In the genomic region with DNA sequence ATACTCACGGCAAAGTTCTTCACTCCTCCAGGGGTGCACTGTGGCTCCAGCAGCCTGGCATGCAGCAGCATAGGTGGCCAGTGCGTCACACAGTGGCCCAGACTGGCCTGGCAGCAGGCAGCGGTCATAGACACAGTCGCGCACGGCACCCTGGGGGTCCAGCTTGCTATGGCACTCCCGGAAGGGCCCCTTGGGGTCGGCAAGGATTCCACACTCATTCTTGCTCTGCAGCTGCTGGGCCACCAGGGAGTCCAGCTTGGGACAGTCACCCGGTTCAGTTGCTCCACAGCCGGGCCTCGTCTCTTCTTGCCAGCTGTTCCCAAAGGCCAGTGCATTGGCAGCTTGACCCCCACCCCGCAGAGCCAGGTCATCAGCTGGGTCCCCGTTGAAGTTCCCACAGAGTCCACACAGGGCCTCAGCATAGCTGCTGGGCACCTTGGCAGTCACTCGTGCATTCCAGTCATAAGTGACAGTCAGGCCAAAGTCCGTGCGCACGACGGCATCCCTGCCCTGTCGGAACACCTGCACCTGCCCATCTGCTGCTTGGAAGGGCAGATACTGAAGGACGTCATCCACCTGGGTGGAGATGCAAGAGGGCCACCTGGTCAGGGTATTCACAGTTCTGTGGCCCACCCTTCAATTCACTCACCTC, we compare ENCODE assay signal across 1 cellular context.
TF ChIP-seq lines count a peak whose summit lies in the region.

No MANE protein-coding gene starts in this region.

TF ChIP-seq in HepG2, 621 proteins besides CTCF, POLR2A, EP300 and RAD21:
- TF ChIP-seq MAZ (IDR thresholded peaks at IDR 0.05; ENCODE audit: borderline replicate concordance, low read depth, low read length): no peak
- no peak for TF ChIP-seq MAZ (CRISPR knock-in tag; IDR thresholded peaks at IDR 0.05; ENCODE audit: low read depth)
- no peak for TF ChIP-seq CBX5 (CRISPR knock-in tag; IDR thresholded peaks at IDR 0.05; ENCODE audit: borderline replicate concordance)
- peak; percentile 25; the same call in 1 of the 2 replicates for TF ChIP-seq HNRNPL (IDR thresholded peaks at IDR 0.05; ENCODE audit: low read depth, low read length)
- TF ChIP-seq ZBED4 (CRISPR knock-in tag; IDR thresholded peaks at IDR 0.05; ENCODE audit: borderline replicate concordance): no peak
- TF ChIP-seq ZNF891 (CRISPR knock-in tag; IDR thresholded peaks at IDR 0.05): 0 out of 2 replicates have a peak, but pooled peaks have one; percentile 29
